In genomic region chr2:69955029-69955428, GRCh38 we compare ENCODE assay signal across 20 cellular contexts. TPM values are rescaled to one million over a fixed set of nuclear protein-coding genes. Genes with fewer than 3 reads are reported as not detected.
DNase-seq lines count a peak whose midpoint lies in the region; ATAC-seq and TF ChIP-seq lines count a peak whose summit lies in the region.
"Had no signal": no experiment of that assay in that cellular context is flagged by ENCODE, and none has a peak within 500 bp of the region (broad histone marks: within the 10 kb centered on the region; RNA-seq: fewer than 3 reads in every experiment).

No MANE protein-coding gene starts in this region.

- no peaks in the 10 kb centered on the region for H3K36me3 Mint-ChIP-seq in Calu3 (ENCODE audit: insufficient read depth, unreplicated experiment)

- H3K4me3 ChIP-seq in mammary epithelial cell (replicated peaks in 1 of 3; ENCODE audit: insufficient read depth in 1 of 3, low read depth in 2 of 3, low read length in 3 of 3) (no peak overlapping the region), neuronal stem cell (ENCODE audit: low read length in 2 of 2) (peak overlapping the region in 1 of 2 donors; percentile 39)
- H3K4me3 ChIP-seq: GM12878, Peyer's patch had no signal

- H3K4me3 Mint-ChIP-seq in Calu3 (ENCODE audit: low read depth, unreplicated experiment): no peak overlapping the region

- no peaks in the 10 kb centered on the region for H3K79me1 ChIP-seq in neuronal stem cell (ENCODE audit: low read depth, low read length)

- H2BK120ac ChIP-seq in neuronal stem cell (ENCODE audit: low read depth, low read length): no peak overlapping the region

- peaks cover 51% of the 10 kb centered on the region for H3K27me3 Mint-ChIP-seq in Calu3 (ENCODE audit: unreplicated experiment)

- no peak overlapping the region for H3K9ac ChIP-seq in mammary epithelial cell (ENCODE audit: insufficient read depth, low read length)
- H3K9ac ChIP-seq in neuronal stem cell (ENCODE audit: low read depth, low read length, poor library complexity): no peak overlapping the region
- H3K9ac ChIP-seq: SK-N-SH had no signal

- H2AK5ac ChIP-seq in neuronal stem cell (ENCODE audit: low read depth, low read length): no peak overlapping the region

- no peak overlapping the region for H2BK5ac ChIP-seq in neuronal stem cell (ENCODE audit: low read length)

- no peaks in the 10 kb centered on the region for H3K79me2 ChIP-seq in mammary epithelial cell (ENCODE audit: insufficient read depth, low read length)

- POLR2A ChIA-PET in HEK293T (lab: Yijun Ruan, JAX): interaction anchor here (0.6 kb wide), 1 partner anchor 14 kb away, joined by 3 read pairs; no protein-coding TSS in a partner anchor

- no peak overlapping the region for H2AFZ ChIP-seq in mammary epithelial cell (ENCODE audit: low read depth, low read length)
- H2AFZ ChIP-seq in neuronal stem cell (ENCODE audit: low read length): no peak overlapping the region

- peak overlapping the region; percentile 52 for H4K8ac ChIP-seq in neuronal stem cell (ENCODE audit: low read depth, low read length)

- CTCF ChIA-PET in Calu3 (lab: Charles Lee): interaction anchor here (0.5 kb wide), 1 partner anchor 351 kb away, joined by 4 read pairs; no protein-coding TSS in a partner anchor
- CTCF ChIA-PET in mammary epithelial cell (lab: Charles Lee; ENCODE audit: low non-redundant PET): no interaction called here
- CTCF ChIA-PET in HEK293T (lab: Yijun Ruan, JAX): no interaction called here

- TF ChIP-seq CTCF in Calu3 (IDR thresholded peaks at IDR 0.05; ENCODE audit: unreplicated experiment): no peak
- no peak for TF ChIP-seq CTCF in mammary epithelial cell (conservative IDR thresholded peaks at IDR 0.05 in 1 of 2, IDR thresholded peaks at IDR 0.05 in 1 of 2; ENCODE audit: extremely low read depth in 1 of 2, insufficient read depth in 1 of 2, low read depth in 1 of 2, low read length in 2 of 2)

- in situ Hi-C loops in mammary epithelial cell (cut with MboI; ENCODE audit: low sequenced_read_pairs in 2 of 2): no loop called here

- H4K91ac ChIP-seq in neuronal stem cell (ENCODE audit: low read depth, low read length, poor library complexity): no peak overlapping the region

- H3K23ac ChIP-seq in neuronal stem cell (ENCODE audit: low read depth, low read length, poor library complexity): no peak overlapping the region

- H2BK15ac ChIP-seq in neuronal stem cell (ENCODE audit: low read length): no peak overlapping the region

- H3K14ac ChIP-seq in neuronal stem cell (ENCODE audit: low read length): no peak overlapping the region

- dilution Hi-C loops in mammary epithelial cell (cut with HindIII; ENCODE audit: low sequenced_read_pairs): no loop called here

- H3K4me1 Mint-ChIP-seq in Calu3 (ENCODE audit: low read depth, unreplicated experiment): peaks cover 12% of the 10 kb centered on the region

- H3K4me1 ChIP-seq in mammary epithelial cell (ENCODE audit: insufficient read depth, low read length): no peaks in the 10 kb centered on the region
- peaks cover 0 to 4% of the 10 kb centered on the region in 2 donors for H3K4me1 ChIP-seq in neuronal stem cell (ENCODE audit: control insufficient read depth in 2 of 2, insufficient read depth in 1 of 2, low read depth in 1 of 2, low read length in 2 of 2)
- H3K4me1 ChIP-seq: Peyer's patch had no signal

- no TSS peak for BruUV-seq in Calu3 (replicated peaks; lab: Mats Ljungman, UMichigan)
- no TSS peak for BruUV-seq in mammary epithelial cell (replicated peaks; lab: Mats Ljungman, UMichigan)

- no peak overlapping the region for H3K27ac ChIP-seq in mammary epithelial cell (ENCODE audit: insufficient read depth, low read depth, low read length)
- H3K27ac ChIP-seq in neuronal stem cell (replicated peaks; ENCODE audit: low read length): no peak overlapping the region
- H3K27ac ChIP-seq: Peyer's patch had no signal

- no peak overlapping the region for H3K18ac ChIP-seq in neuronal stem cell (ENCODE audit: low read length)

- H2BK12ac ChIP-seq in neuronal stem cell (ENCODE audit: low read length): no peak overlapping the region

- H3K36me3 ChIP-seq in mammary epithelial cell (ENCODE audit: insufficient read depth, low read length): no peaks in the 10 kb centered on the region
- H3K36me3 ChIP-seq in neuronal stem cell (replicated peaks in 1 of 2; ENCODE audit: control insufficient read depth in 2 of 2, insufficient read depth in 2 of 2, low read length in 2 of 2): no peaks in the 10 kb centered on the region
- H3K36me3 ChIP-seq: Peyer's patch had no signal

- DNase-seq in Calu3: peak; percentile 44
- peak; percentile 30 for DNase-seq in HT1080 (ENCODE audit: low read depth)
- peak; percentile 59 for DNase-seq in mammary epithelial cell
- DNase-seq in neuronal stem cell (ENCODE audit: low spot score): no peak
- DNase-seq in HEK293T (ENCODE audit: extremely low spot score): no peak
- no peak for DNase-seq in GF-D8 (lab: John Stamatoyannopoulos, UW)
- DNase-seq: ACHN, COR-L47, DMS79, NCI-H1092 treated with DMSO at 0.1 percent for 48 hours, NCI-H1694, NCI-H2107, NCI-H2227 treated with DMSO at 0.1 percent for 48 hours, NCI-H524 treated with DMSO at 0.1 percent for 48 hours, Peyer's patch, SHP77, SK-N-SH, T-helper 1 cell had no signal

- no peak for ATAC-seq in GM21825 (IDR thresholded peaks at IDR 0.05; ENCODE audit: unreplicated experiment)
- ATAC-seq: GM12878 had no signal

- no peaks in the 10 kb centered on the region for H4K20me1 ChIP-seq in mammary epithelial cell (ENCODE audit: insufficient read depth, low read length)

- intact Hi-C loops in Calu3 (cut with micrococcal nuclease; ENCODE audit: unreplicated experiment) (no loop called here), mammary epithelial cell (cut with micrococcal nuclease) (no loop called here)

- no peak overlapping the region for H3K27ac Mint-ChIP-seq in Calu3 (ENCODE audit: unreplicated experiment)

- H3K9me3 ChIP-seq in mammary epithelial cell (replicated peaks; ENCODE audit: insufficient read depth, low read length) (no peaks in the 10 kb centered on the region), neuronal stem cell (replicated peaks in 1 of 2; ENCODE audit: control insufficient read depth in 2 of 2, insufficient read depth in 1 of 2, low read depth in 1 of 2, low read length in 2 of 2) (no peaks in the 10 kb centered on the region)
- H3K9me3 ChIP-seq: Peyer's patch, SK-N-SH had no signal

- H3K4me2 ChIP-seq in mammary epithelial cell (ENCODE audit: insufficient read depth, low read depth, low read length): no peak overlapping the region
- H3K4me2 ChIP-seq in neuronal stem cell (ENCODE audit: insufficient read depth, low read length, poor library complexity, severe bottlenecking): no peak overlapping the region
- H3K4me2 ChIP-seq: SK-N-SH had no signal

- 46% methylated on average over 9 of the region's 11 CpGs for WGBS in mammary epithelial cell (ENCODE audit: low coverage, missing lambda C conversion rate)
- no CpG with 5 or more reads among the region's 11 CpGs for WGBS in neuronal stem cell (ENCODE audit: extremely low coverage in 2 of 2, insufficient read length in 2 of 2, insufficient replicate concordance in 1 of 2), 2 donors

- no peaks in the 10 kb centered on the region for H3K9me3 Mint-ChIP-seq in Calu3 (ENCODE audit: low read depth, unreplicated experiment)

- H3K27me3 ChIP-seq in mammary epithelial cell (ENCODE audit: insufficient read depth, low read length) (no peaks in the 10 kb centered on the region), neuronal stem cell (ENCODE audit: control insufficient read depth in 3 of 3, insufficient read depth in 3 of 3, low read depth in 1 of 3, low read length in 3 of 3) (no peaks in the 10 kb centered on the region)
- H3K27me3 ChIP-seq: Peyer's patch had no signal

- no peak overlapping the region for H3K4ac ChIP-seq in neuronal stem cell (ENCODE audit: low read length)

TF ChIP-seq in HEK293T, 16 proteins besides CTCF, POLR2A, EP300 and RAD21 (continues in another document):
- no peak for TF ChIP-seq FOXA1 (IDR thresholded peaks at IDR 0.05)
- no peak for TF ChIP-seq ZNF384 (IDR thresholded peaks at IDR 0.05)
- no peak for TF ChIP-seq BHLHE40 (IDR thresholded peaks at IDR 0.05; ENCODE audit: borderline replicate concordance)
- no peak for TF ChIP-seq L3MBTL2 (conservative IDR thresholded peaks at IDR 0.05)
- TF ChIP-seq SUZ12 (IDR thresholded peaks at IDR 0.05): no peak
- TF ChIP-seq FOXM1 (IDR thresholded peaks at IDR 0.05; ENCODE audit: borderline replicate concordance): no peak
- TF ChIP-seq TARDBP (IDR thresholded peaks at IDR 0.05): no peak
- no peak for TF ChIP-seq CTBP1 (IDR thresholded peaks at IDR 0.05; ENCODE audit: borderline replicate concordance)
- no peak for TF ChIP-seq ARNT (IDR thresholded peaks at IDR 0.05)
- TF ChIP-seq ELF4 (IDR thresholded peaks at IDR 0.05): no peak
- no peak for TF ChIP-seq FOXK2 (IDR thresholded peaks at IDR 0.05)
- TF ChIP-seq SP1 (IDR thresholded peaks at IDR 0.05): no peak
- no peak for TF ChIP-seq LEF1 (IDR thresholded peaks at IDR 0.05; ENCODE audit: borderline replicate concordance)
- TF ChIP-seq NFRKB (IDR thresholded peaks at IDR 0.05): no peak
- TF ChIP-seq HDGF (IDR thresholded peaks at IDR 0.05; ENCODE audit: borderline replicate concordance): no peak

RNA-seq across cellular contexts. Expression of gene ASPRV1, which starts 6.4 kb away (rescaled TPM):
- total RNA-seq in Calu3 (2022) (0.17 and 0.27 TPM in 2 replicates), mammary epithelial cell (under 1 TPM in 1 of 2 donors, not detected in 1; 0.17 TPM)
- 0.35 and 0.47 TPM in 2 replicates for total RNA-seq in HT1080 (2014; rRNA removed; shearing (Covaris generic))
- polyA plus RNA-seq in HT1080 (2015; cell fraction: cytosol; rRNA removed): 0.17 and 0.36 TPM in 2 replicates
- polyA plus RNA-seq in HT1080 (2015; cell fraction: nucleus; rRNA removed): 0.10 and 0.23 TPM in 2 replicates
- 0.05 TPM for polyA plus RNA-seq in mammary epithelial cell
- polyA minus RNA-seq in mammary epithelial cell: not detected
- 0.54 TPM for polyA plus RNA-seq in neuronal stem cell (2013, experiment 1 of 2)
- 0.75 TPM for polyA plus RNA-seq in neuronal stem cell (2013, experiment 2 of 2)

RNA-seq across cellular contexts. Expression of gene MXD1, which starts 40.1 kb away (rescaled TPM):
- 13.3 and 17.4 TPM in 2 replicates for total RNA-seq in Calu3 (2022)
- total RNA-seq in HT1080 (2014; rRNA removed; shearing (Covaris generic)): 3.5 and 4.6 TPM in 2 replicates
- 7.0 and 10.4 TPM in 2 replicates for polyA plus RNA-seq in HT1080 (2015; cell fraction: cytosol; rRNA removed)
- polyA plus RNA-seq in HT1080 (2015; cell fraction: nucleus; rRNA removed): 20.1 and 25.4 TPM in 2 replicates
- total RNA-seq in mammary epithelial cell: 10 to 100 TPM in 1 of 2 donors, 1 to 10 TPM in 1; 8.7 to 21.1 TPM
- 5.5 TPM for polyA plus RNA-seq in mammary epithelial cell
- polyA minus RNA-seq in mammary epithelial cell: 6.8 TPM
- polyA plus RNA-seq in neuronal stem cell (2013, experiment 1 of 2): 6.9 TPM
- 6.8 TPM for polyA plus RNA-seq in neuronal stem cell (2013, experiment 2 of 2)

Comparison
In these comparisons a context has a peak if more than half of its experiments do, and no peak if none do; other contexts are left out.
1. DNase-seq: peak in Calu3 (single experiment), HT1080 (single experiment) and mammary epithelial cell (single experiment); none in neuronal stem cell (single experiment), HEK293T (single experiment) and GF-D8 (single experiment).